ENCODE assay signal across 26 cellular contexts in genomic region chr21:17742940-17743592, GRCh38.
"Had no signal": no experiment of that assay in that cellular context is flagged by ENCODE, and none has a peak within 500 bp of the region (broad histone marks: within the 10 kb centered on the region; RNA-seq: fewer than 3 reads in every experiment).

No MANE protein-coding gene starts in this region.

- H3K9me3 ChIP-seq: colonic mucosa, esophagus muscularis mucosa, gastroesophageal sphincter, prostate gland, right atrium auricular region, testis, tibial artery had no signal

- H3K27me3 Mint-ChIP-seq: dendritic cell treated with granulocyte-macrophage colony-stimulating factor and Interleukin-4, amounts not matched to agents 40 ng/mL and 50 ng/mL, for 4 days; stimulated activated naive CD8-positive, alpha-beta T cell treated with anti-CD3 and anti-CD28 coated beads, Interleukin-15, Interleukin-2, amounts not matched to agents 100 ng/mL and 50 ng/mL, for 24 hours; type B pancreatic cell had no signal

- H3K36me3 Mint-ChIP-seq: naive B cell, type B pancreatic cell had no signal

- H3K4me3 Mint-ChIP-seq: dendritic cell treated with granulocyte-macrophage colony-stimulating factor and Interleukin-4, amounts not matched to agents 40 ng/mL and 50 ng/mL, for 4 days; endodermal cell; mesothelial cell of epicardium; naive B cell; nephron progenitor cell; stimulated activated naive B cell treated with anti-CD40 and anti-IgM and Interleukin-4, amounts not matched to agents 10 μg/mL and 1 μg/mL and 100 μg/mL, for 72 hours; stimulated activated naive CD8-positive, alpha-beta T cell treated with anti-CD3 and anti-CD28 coated beads, Interleukin-15, Interleukin-2, amounts not matched to agents 100 ng/mL and 50 ng/mL, for 24 hours; type B pancreatic cell had no signal

- H3K4me1 Mint-ChIP-seq: endodermal cell, naive B cell, nephron progenitor cell had no signal

- H3K27me3 ChIP-seq: colonic mucosa, esophagus muscularis mucosa, foreskin keratinocyte, gastroesophageal sphincter, heart left ventricle, left lung, right atrium auricular region, testis, tibial artery had no signal

- H3K4me3 ChIP-seq: colonic mucosa, esophagus muscularis mucosa, gastroesophageal sphincter, heart left ventricle, left lung, mucosa of descending colon, prostate gland, right atrium auricular region, testis, tibial artery had no signal

- H3K36me3 ChIP-seq: colonic mucosa, esophagus muscularis mucosa, gastroesophageal sphincter, heart left ventricle, left lung, prostate gland, right atrium auricular region, tibial artery had no signal

- H3K27ac ChIP-seq: colonic mucosa, esophagus muscularis mucosa, foreskin keratinocyte, gastroesophageal sphincter, heart left ventricle, left lung, prostate gland, right atrium auricular region, testis, tibial artery had no signal

- H3K9me3 Mint-ChIP-seq: dendritic cell treated with granulocyte-macrophage colony-stimulating factor and Interleukin-4, amounts not matched to agents 40 ng/mL and 50 ng/mL, for 4 days; type B pancreatic cell had no signal

- ATAC-seq: gastroesophageal sphincter; heart left ventricle; left cardiac atrium; left lung; mucosa of descending colon; sciatic nerve; stimulated activated naive B cell treated with anti-CD40 and anti-IgM and Interleukin-4, amounts not matched to agents 10 μg/mL and 1 μg/mL and 100 μg/mL, for 72 hours had no signal

- H3K27ac Mint-ChIP-seq: dendritic cell treated with granulocyte-macrophage colony-stimulating factor and Interleukin-4, amounts not matched to agents 40 ng/mL and 50 ng/mL, for 4 days; endodermal cell; naive B cell; nephron progenitor cell; stimulated activated naive B cell treated with anti-CD40 and anti-IgM and Interleukin-4, amounts not matched to agents 10 μg/mL and 1 μg/mL and 100 μg/mL, for 72 hours; stimulated activated naive CD8-positive, alpha-beta T cell treated with anti-CD3 and anti-CD28 coated beads, Interleukin-15, Interleukin-2, amounts not matched to agents 100 ng/mL and 50 ng/mL, for 24 hours had no signal

- DNase-seq: colonic mucosa; effector CD8-positive, alpha-beta T cell; endodermal cell; heart left ventricle; hippocampal formation; left cardiac atrium; left lung; mesenchymal stem cell; mucosa of descending colon; naive B cell; nephron progenitor cell; nucleus accumbens; stimulated activated CD4-positive, alpha-beta T cell treated with anti-CD3 and anti-CD28 coated beads, Interleukin-4, amount 100 ng/mL, for 4 hours; stimulated activated naive B cell treated with anti-CD40 and anti-IgM and Interleukin-4, amounts not matched to agents 10 μg/mL and 1 μg/mL and 100 μg/mL, for 72 hours; testis; tibial artery had no signal

- H3K4me1 ChIP-seq: colonic mucosa, esophagus muscularis mucosa, gastroesophageal sphincter, left lung, prostate gland, right atrium auricular region, testis had no signal
